In genomic region chr10:48543445-48543844, GRCh38 we compare ENCODE assay signal across 25 cellular contexts.
"Had no signal": no experiment of that assay in that cellular context is flagged by ENCODE, and none has a peak within 500 bp of the region (broad histone marks: within the 10 kb centered on the region; RNA-seq: fewer than 3 reads in every experiment).

No MANE protein-coding gene starts in this region.

- H3K9me3 ChIP-seq: SJCRH30, SK-N-SH had no signal

- H3K36me3 ChIP-seq: cardiac muscle cell, SJCRH30 had no signal

- DNase-seq: activated CD4-positive, alpha-beta T cell treated with anti-CD3 and anti-CD28 coated beads for 4 hours; activated CD8-positive, alpha-beta memory T cell treated with anti-CD3 and anti-CD28 coated beads, Interleukin-2, amount 50 U/mL, for 4 hours; activated CD8-positive, alpha-beta T cell treated with anti-CD3 and anti-CD28 coated beads for 36 hours; activated gamma-delta T cell treated with Interleukin-2 at 50 U/mL for 16 hours; activated naive CD4-positive, alpha-beta T cell treated with anti-CD3 and anti-CD28 coated beads, Interleukin-2, amount 10 ng/mL, durations not matched to agents 7 days and 5 days; activated naive CD8-positive, alpha-beta T cell treated with anti-CD3 and anti-CD28 coated beads for 36 hours; activated T-cell treated with anti-CD3 and anti-CD28 coated beads, Interleukin-2, amount 50 U/mL, for 72 hours; brain microvascular endothelial cell; Karpas-422; NCI-H1092; NCI-H1417; NCI-H1930; NCI-H2171 treated with DMSO at 0.1 percent for 48 hours; NCI-H345; NCI-H510A; NCI-H526 treated with DMSO at 0.1 percent for 48 hours; NCI-H82; Right ventricle myocardium superior; RPMI8226; SJCRH30; SK-N-SH; T-helper 1 cell had no signal

- H3K27ac ChIP-seq: brain microvascular endothelial cell, cardiac muscle cell, SJCRH30, VCaP had no signal

- H3K9ac ChIP-seq: SK-N-SH had no signal

- H3K4me2 ChIP-seq: SK-N-SH had no signal

- H3K4me3 ChIP-seq: cardiac muscle cell, SJCRH30 had no signal

- H3K27me3 ChIP-seq: brain microvascular endothelial cell, cardiac muscle cell, SJCRH30 had no signal

- ATAC-seq: activated CD4-positive, CD25-positive, alpha-beta regulatory T cell treated with anti-CD3 and anti-CD28 coated beads, Interleukin-2, amount 50 U/mL, for 24 hours; activated CD8-positive, alpha-beta T cell treated with anti-CD3 and anti-CD28 coated beads for 36 hours; activated T-cell treated with anti-CD3 and anti-CD28 coated beads, Interleukin-2, amount 50 U/mL, for 72 hours had no signal
